In genomic region chr10:73858013-73858708, GRCh38 we compare ENCODE assay signal across 10 cellular contexts. TPM values are rescaled to one million over a fixed set of nuclear protein-coding genes. Genes with fewer than 3 reads are reported as not detected.
DNase-seq lines count a peak whose midpoint lies in the region; ATAC-seq and TF ChIP-seq lines count a peak whose summit lies in the region.
"Had no signal": no experiment of that assay in that cellular context is flagged by ENCODE, and none has a peak within 500 bp of the region (broad histone marks: within the 10 kb centered on the region; RNA-seq: fewer than 3 reads in every experiment).

No MANE protein-coding gene starts in this region.

- TF ChIP-seq EP300 in esophagus muscularis mucosa (IDR thresholded peaks at IDR 0.05) (no peak), stomach (IDR thresholded peaks at IDR 0.05) (no peak)

- H3K4me1 Mint-ChIP-seq in activated T-cell treated with anti-CD3 and anti-CD28 coated beads, Interleukin-2, amount 50 U/mL, for 24 hours (ENCODE audit: low read depth): peaks cover 76% of the 10 kb centered on the region
- peaks cover 80% of the 10 kb centered on the region for H3K4me1 Mint-ChIP-seq in activated CD4-positive, alpha-beta memory T cell treated with anti-CD3 and anti-CD28 coated beads, Interleukin-2, amount 10 ng/mL, durations not matched to agents 7 days and 5 days

- no peak overlapping the region for H3K4me3 ChIP-seq in esophagus muscularis mucosa
- H3K4me3 ChIP-seq in stomach: no peak overlapping the region
- H3K4me3 ChIP-seq: hepatocyte had no signal

- CTCF ChIA-PET in activated CD4-positive, alpha-beta memory T cell treated with anti-CD3 and anti-CD28 coated beads, Interleukin-2, amount 10 ng/mL, durations not matched to agents 7 days and 5 days (lab: Charles Lee): interaction anchor here (1.2 to 6.0 kb wide), 3 partner anchors 8 to 21 kb away, joined by 3 to 66 read pairs (median 25); no protein-coding TSS in a partner anchor

- intact Hi-C loops in esophagus muscularis mucosa (cut with DNase I): no loop called here
- intact Hi-C loops in stomach (cut with DNase I; ENCODE audit: low total_unique reads): no loop called here

- 69% methylated on average over 12 of the region's 12 CpGs for WGBS in esophagus muscularis mucosa
- WGBS in stomach, 5 donors: 79 to 87% (median 86%) methylated on average over 12 of the region's 12 CpGs

- no peak for ATAC-seq in HG02981 (IDR thresholded peaks at IDR 0.05; ENCODE audit: unreplicated experiment)

- no peak for TF ChIP-seq POLR2A in esophagus muscularis mucosa (IDR thresholded peaks at IDR 0.05; ENCODE audit: low read depth)
- TF ChIP-seq POLR2A in stomach (IDR thresholded peaks at IDR 0.05): no peak

- H3K4me1 ChIP-seq in esophagus muscularis mucosa (peaks cover 5 to 100% (median 99%) of the 10 kb centered on the region in 4 donors), stomach (peaks cover 16 to 91% (median 49%) of the 10 kb centered on the region in 4 donors)

- peaks cover 11 to 50% (median 47%) of the 10 kb centered on the region in 4 donors for H3K36me3 ChIP-seq in esophagus muscularis mucosa
- H3K36me3 ChIP-seq in stomach: peaks cover 34 to 80% (median 75%) of the 10 kb centered on the region in 4 donors

- peaks cover 75% of the 10 kb centered on the region for H3K36me3 Mint-ChIP-seq in activated T-cell treated with anti-CD3 and anti-CD28 coated beads, Interleukin-2, amount 50 U/mL, for 24 hours (ENCODE audit: low read depth)
- peaks cover 69% of the 10 kb centered on the region for H3K36me3 Mint-ChIP-seq in activated CD4-positive, alpha-beta memory T cell treated with anti-CD3 and anti-CD28 coated beads, Interleukin-2, amount 10 ng/mL, durations not matched to agents 7 days and 5 days (ENCODE audit: low read depth)

- DNase-seq in activated T-cell treated with anti-CD3 and anti-CD28 coated beads, Interleukin-2, amount 50 U/mL, for 24 hours: no peak
- no peak for DNase-seq in activated T-cell treated with anti-CD3 and anti-CD28 coated beads for 4 hours
- no peak for DNase-seq in activated CD4-positive, alpha-beta memory T cell treated with anti-CD3 and anti-CD28 coated beads, Interleukin-2, amount 10 ng/mL, durations not matched to agents 7 days and 5 days
- no peak for DNase-seq in esophagus muscularis mucosa (ENCODE audit: extremely low spot score)
- no peak for DNase-seq in stomach
- no peak for DNase-seq in pons (ENCODE audit: low spot score)
- DNase-seq in NCI-H2227 (lab: John Stamatoyannopoulos, UW; ENCODE audit: unreplicated experiment): no peak
- DNase-seq: NCI-H187 had no signal

- H3K4me3 Mint-ChIP-seq in activated T-cell treated with anti-CD3 and anti-CD28 coated beads, Interleukin-2, amount 50 U/mL, for 24 hours: peak overlapping the region; percentile 72
- H3K4me3 Mint-ChIP-seq in activated CD4-positive, alpha-beta memory T cell treated with anti-CD3 and anti-CD28 coated beads, Interleukin-2, amount 10 ng/mL, durations not matched to agents 7 days and 5 days: peak overlapping the region; percentile 52

- peak overlapping the region; percentile 92 for H3K27ac Mint-ChIP-seq in activated T-cell treated with anti-CD3 and anti-CD28 coated beads, Interleukin-2, amount 50 U/mL, for 24 hours
- peak overlapping the region; percentile 79 for H3K27ac Mint-ChIP-seq in activated CD4-positive, alpha-beta memory T cell treated with anti-CD3 and anti-CD28 coated beads, Interleukin-2, amount 10 ng/mL, durations not matched to agents 7 days and 5 days

- H3K9me3 ChIP-seq in esophagus muscularis mucosa (no peaks in the 10 kb centered on the region), stomach (no peaks in the 10 kb centered on the region)

- no peaks in the 10 kb centered on the region for H3K27me3 Mint-ChIP-seq in activated T-cell treated with anti-CD3 and anti-CD28 coated beads, Interleukin-2, amount 50 U/mL, for 24 hours
- no peaks in the 10 kb centered on the region for H3K27me3 Mint-ChIP-seq in activated CD4-positive, alpha-beta memory T cell treated with anti-CD3 and anti-CD28 coated beads, Interleukin-2, amount 10 ng/mL, durations not matched to agents 7 days and 5 days

- H3K27ac ChIP-seq in esophagus muscularis mucosa (replicated peaks in 1 of 4): peak overlapping the region; percentile 86 to 93 (median 92)
- peak overlapping the region in 3 of 5 donors; percentile 26 to 89 (median 80) for H3K27ac ChIP-seq in stomach
- H3K27ac ChIP-seq: hepatocyte had no signal

- no peak for TF ChIP-seq CTCF in esophagus muscularis mucosa (IDR thresholded peaks at IDR 0.05)
- TF ChIP-seq CTCF in stomach (IDR thresholded peaks at IDR 0.05): no peak

- no peaks in the 10 kb centered on the region for H3K27me3 ChIP-seq in esophagus muscularis mucosa
- no peaks in the 10 kb centered on the region for H3K27me3 ChIP-seq in stomach
- H3K27me3 ChIP-seq: hepatocyte had no signal

- POLR2A ChIA-PET in activated CD4-positive, alpha-beta memory T cell treated with anti-CD3 and anti-CD28 coated beads, Interleukin-2, amount 10 ng/mL, durations not matched to agents 7 days and 5 days (lab: Charles Lee): interaction anchor here (1.2 to 4.7 kb wide), 6 partner anchors 9 to 83 kb away, joined by 3 to 25 read pairs (median 10); partner anchors contain the start of gene CAMK2G

- no peaks in the 10 kb centered on the region for H3K9me3 Mint-ChIP-seq in activated T-cell treated with anti-CD3 and anti-CD28 coated beads, Interleukin-2, amount 50 U/mL, for 24 hours
- H3K9me3 Mint-ChIP-seq in activated CD4-positive, alpha-beta memory T cell treated with anti-CD3 and anti-CD28 coated beads, Interleukin-2, amount 10 ng/mL, durations not matched to agents 7 days and 5 days: no peaks in the 10 kb centered on the region

RNA-seq across cellular contexts. Expression of gene CAMK2G, which starts 16.2 kb away (rescaled TPM):
- total RNA-seq in activated CD4-positive, alpha-beta memory T cell treated with anti-CD3 and anti-CD28 coated beads, Interleukin-2, amount 10 ng/mL, durations not matched to agents 7 days and 5 days: 10 to 100 TPM; 46.4 to 48.5 TPM
- total RNA-seq in esophagus muscularis mucosa (100 to 1,000 TPM in 3 of 4 donors, 10 to 100 TPM in 1; 96.4 to 201 (median 159) TPM), stomach (10 to 100 TPM; 28.8 to 93.3 (median 31.9) TPM)
- polyA plus RNA-seq in stomach: 10 to 100 TPM in 2 of 3 donors, 1 to 10 TPM in 1; 7.5 to 22.8 (median 11.0) TPM

RNA-seq across cellular contexts. Expression of gene NDST2, which starts 46.8 kb away (rescaled TPM):
- total RNA-seq in activated CD4-positive, alpha-beta memory T cell treated with anti-CD3 and anti-CD28 coated beads, Interleukin-2, amount 10 ng/mL, durations not matched to agents 7 days and 5 days: 10 to 100 TPM; 58.3 to 58.4 TPM
- 10 to 100 TPM; 26.8 to 38.3 (median 31.1) TPM for total RNA-seq in esophagus muscularis mucosa
- 10 to 100 TPM in 4 of 5 donors, 1 to 10 TPM in 1; 2.3 to 97.4 (median 16.7) TPM for total RNA-seq in stomach
- 1 to 10 TPM; 3.5 to 9.8 (median 6.5) TPM for polyA plus RNA-seq in stomach

RNA-seq across cellular contexts. Expression of gene PLAU, which starts 52.8 kb away (rescaled TPM):
- total RNA-seq in activated CD4-positive, alpha-beta memory T cell treated with anti-CD3 and anti-CD28 coated beads, Interleukin-2, amount 10 ng/mL, durations not matched to agents 7 days and 5 days: 1 to 10 TPM; 3.0 to 5.3 TPM
- total RNA-seq in esophagus muscularis mucosa (10 to 100 TPM in 1 of 4 donors, 1 to 10 TPM in 3; 4.2 to 38.3 (median 6.9) TPM), stomach (10 to 100 TPM in 2 of 5 donors, 1 to 10 TPM in 2, not detected in 1; 5.5 to 16.1 (median 9.3) TPM)
- 10 to 100 TPM in 1 of 3 donors, 1 to 10 TPM in 2; 9.6 to 39.5 (median 9.9) TPM for polyA plus RNA-seq in stomach
